ENCODE assay signal across 10 cellular contexts in genomic region chr3:113223831-113224240, GRCh38. TPM values are rescaled to one million over a fixed set of nuclear protein-coding genes. Genes with fewer than 3 reads are reported as not detected.
A peak's percentile ranks its signal among the peaks of the same experiment; 100 is the strongest.
DNase-seq lines count a peak whose midpoint lies in the region; ATAC-seq, FAIRE-seq and TF ChIP-seq lines count a peak whose summit lies in the region.
"Had no signal": no experiment of that assay in that cellular context is flagged by ENCODE, and none has a peak within 500 bp of the region (broad histone marks: within the 10 kb centered on the region; RNA-seq: fewer than 3 reads in every experiment).

No MANE protein-coding gene starts in this region.

- no peaks in the 10 kb centered on the region for H3K9me1 ChIP-seq in K562 (ENCODE audit: control insufficient read depth, insufficient read depth, low read length)

- peak; percentile 82 to 83 for ATAC-seq in activated T-cell treated with anti-CD3 and anti-CD28 coated beads, Interleukin-2, amount 50 U/mL, for 72 hours (replicated peaks in 1 of 2)
- ATAC-seq in HG03064 (IDR thresholded peaks at IDR 0.05; ENCODE audit: low read depth, unreplicated experiment) (peak; percentile 77), K562 (no peak)
- peak; percentile 74 for ATAC-seq in stimulated activated naive CD8-positive, alpha-beta T cell treated with anti-CD3 and anti-CD28 coated beads, Interleukin-15, Interleukin-2, amounts not matched to agents 100 U/mL and 50 U/mL, for 24 hours

- no peaks in the 10 kb centered on the region for H3K36me3 ChIP-seq in K562 (ENCODE audit: control insufficient read depth, insufficient read depth, low read length)

- no peak overlapping the region for H3K9ac ChIP-seq in K562 (ENCODE audit: insufficient read depth in 1 of 2, low read depth in 2 of 2, low read length in 2 of 2)

- H2AFZ ChIP-seq in K562 (ENCODE audit: low read depth, low read length): no peak overlapping the region

- in situ Hi-C loops in K562 (cut with MboI): no loop called here

- no peak for TF ChIP-seq POLR2A in K562 (conservative IDR thresholded peaks at IDR 0.05)

- no peaks in the 10 kb centered on the region for H3K9me3 Mint-ChIP-seq in activated T-cell treated with anti-CD3 and anti-CD28 coated beads, Interleukin-2, amount 50 U/mL, for 72 hours

- no peaks in the 10 kb centered on the region for H3K79me2 ChIP-seq in K562 (ENCODE audit: control insufficient read depth, insufficient read depth, low read length)

- FAIRE-seq in K562 (lab: Jason Lieb, UNC): no peak
- FAIRE-seq in RCC 7860 (lab: Jason Lieb, UNC): no peak
- FAIRE-seq: bronchial epithelial cell had no signal

- no peak for TF ChIP-seq RAD21 in K562 (CRISPR knock-in tag; conservative IDR thresholded peaks at IDR 0.05 in 1 of 2, IDR thresholded peaks at IDR 0.05 in 1 of 2)

- TF ChIP-seq EP300 in K562 (IDR thresholded peaks at IDR 0.05; ENCODE audit: low read length): no peak

- peak; percentile 28 to 50 for DNase-seq in activated T-cell treated with anti-CD3 and anti-CD28 coated beads, Interleukin-2, amount 50 U/mL, for 72 hours
- DNase-seq in activated T-cell treated with anti-CD3 and anti-CD28 coated beads for 4 hours (no peak), K562 (ENCODE audit: extremely low read depth in 1 of 4, low spot score in 3 of 4) (no peak), RCC 7860 (ENCODE audit: low spot score) (no peak), NCI-H524 (lab: John Stamatoyannopoulos, UW) (no peak), NCI-H2196 (lab: John Stamatoyannopoulos, UW; ENCODE audit: unreplicated experiment) (no peak)
- peak; percentile 52 for DNase-seq in stimulated activated naive CD8-positive, alpha-beta T cell treated with anti-CD3 and anti-CD28 coated beads, Interleukin-15, Interleukin-2, amounts not matched to agents 100 U/mL and 50 U/mL, for 24 hours

- H3K4me1 Mint-ChIP-seq in activated T-cell treated with anti-CD3 and anti-CD28 coated beads, Interleukin-2, amount 50 U/mL, for 72 hours (ENCODE audit: low read depth): peaks cover 10% of the 10 kb centered on the region

- H3K4me3 ChIP-seq in K562: no peak overlapping the region

- no peaks in the 10 kb centered on the region for H3K9me3 ChIP-seq in K562 (replicated peaks; ENCODE audit: control insufficient read depth, insufficient read depth, low read depth, low read length)

- H3K27me3 Mint-ChIP-seq in activated T-cell treated with anti-CD3 and anti-CD28 coated beads, Interleukin-2, amount 50 U/mL, for 72 hours (ENCODE audit: low read depth): peaks cover 27% of the 10 kb centered on the region

- peaks cover 6 to 28% of the 10 kb centered on the region in 2 experiments; a peak in 3 of 5 replicates for H3K27me3 ChIP-seq in K562 (ENCODE audit: control insufficient read depth in 2 of 2, insufficient read depth in 2 of 2, low read length in 2 of 2)

- no peak overlapping the region for H3K27ac Mint-ChIP-seq in activated T-cell treated with anti-CD3 and anti-CD28 coated beads, Interleukin-2, amount 50 U/mL, for 72 hours

- no peaks in the 10 kb centered on the region for H4K20me1 ChIP-seq in K562 (replicated peaks; ENCODE audit: control insufficient read depth, insufficient read depth, low read length)

- WGBS in K562 (ENCODE audit: insufficient coverage, low coverage, missing lambda C conversion rate): 3% methylated on average over 8 of the region's 15 CpGs

- no peaks in the 10 kb centered on the region; a peak in 1 of 5 replicates for H3K4me1 ChIP-seq in K562 (replicated peaks in 1 of 2; ENCODE audit: control insufficient read depth in 2 of 2, insufficient read depth in 2 of 2, low read length in 2 of 2)

- H3K36me3 Mint-ChIP-seq in activated T-cell treated with anti-CD3 and anti-CD28 coated beads, Interleukin-2, amount 50 U/mL, for 72 hours (ENCODE audit: insufficient read depth in 2 of 2): no peaks in the 10 kb centered on the region

- H3K4me2 ChIP-seq in K562 (ENCODE audit: insufficient read depth, low read length): no peak overlapping the region

- intact Hi-C loops in K562 (cut with micrococcal nuclease): no loop called here

- H3K4me3 Mint-ChIP-seq in activated T-cell treated with anti-CD3 and anti-CD28 coated beads, Interleukin-2, amount 50 U/mL, for 72 hours: peak overlapping the region; percentile 1 to 47

- TF ChIP-seq CTCF in K562 (IDR thresholded peaks at IDR 0.05 in 2 of 3, conservative IDR thresholded peaks at IDR 0.05 in 1 of 3; ENCODE audit: insufficient read depth in 2 of 3, low read depth in 1 of 3, low read length in 3 of 3): no peak

- CTCF ChIA-PET in K562 (lab: Yijun Ruan, JAX; ENCODE audit: low intra/inter-chr PET ratio): no interaction called here

- H3K27ac ChIP-seq in K562 (ENCODE audit: extremely low read depth, low read depth, low read length): no peak overlapping the region
- H3K27ac ChIP-seq: C4-2B had no signal

- no TSS peak for BruUV-seq in K562 (replicated peaks; lab: Mats Ljungman, UMichigan)

- POLR2A ChIA-PET in K562 (lab: Yijun Ruan, JAX): no interaction called here

TF ChIP-seq in K562, 482 proteins besides CTCF, POLR2A, EP300 and RAD21:
- TF ChIP-seq RFX5 (IDR thresholded peaks at IDR 0.05; ENCODE audit: low read depth, low read length) (no peak), GABPA (tag; conservative IDR thresholded peaks at IDR 0.05; ENCODE audit: low read depth) (peak; percentile 78), PRPF4 (IDR thresholded peaks at IDR 0.05; ENCODE audit: insufficient read depth, low read depth, low read length, poor library complexity, severe bottlenecking) (no peak), MTA1 (IDR thresholded peaks at IDR 0.05; ENCODE audit: borderline replicate concordance) (no peak)

RNA-seq across cellular contexts. Expression of gene BOC, which starts 12.5 kb away (rescaled TPM):
- total RNA-seq in activated T-cell treated with anti-CD3 and anti-CD28 coated beads, Interleukin-2, amount 50 U/mL, for 72 hours: under 1 TPM; 0.19 to 0.31 TPM
- not detected in 2 replicates for total RNA-seq in K562 (2011; cell fraction: chromatin; rRNA removed; ENCODE audit: low replicate concordance)
- total RNA-seq in K562 (2011; cell fraction: nucleolus; rRNA removed): not detected in 2 replicates
- total RNA-seq in K562 (2011; cell fraction: nucleoplasm; rRNA removed): not detected in 2 replicates
- total RNA-seq in K562 (2014; rRNA removed) (not detected in 2 replicates), K562 (2014; rRNA removed; fragmentation: Illumina TruSeq; extraction: Trizol) (not detected in 2 replicates), K562 (2015; rRNA removed; fragmentation: Illumina TruSeq; extraction: Trizol) (not detected in 2 replicates), K562 (2021) (not detected in 2 replicates)
- polyA plus RNA-seq in K562 (2011; rRNA removed) (not detected in 2 replicates), K562 (2014; fragmentation: Illumina TruSeq; extraction: Trizol) (not detected in 2 replicates), K562 (2014; fragmentation: Nextera tagmentation; extraction: Ambion mirVana) (not detected), K562 (2014; rRNA removed) (not detected in 2 replicates)
- polyA plus RNA-seq in K562 (2011; cell fraction: cytosol; rRNA removed): not detected in 2 replicates
- polyA plus RNA-seq in K562 (2011; cell fraction: nucleus; rRNA removed): not detected in 2 replicates
- polyA plus RNA-seq in K562 (2012): not detected in 2 replicates
- 0.12 TPM in 1 of 2 replicates, not detected in the other for polyA minus RNA-seq in K562 (2011; rRNA and poly(A)+ RNA removed)
- polyA minus RNA-seq in K562 (2011; cell fraction: cytosol; rRNA and poly(A)+ RNA removed): not detected in 2 replicates
- not detected in 2 replicates for polyA minus RNA-seq in K562 (2011; cell fraction: nucleus; rRNA and poly(A)+ RNA removed)

Comparison
In these comparisons a context has a peak if more than half of its experiments do, and no peak if none do; other contexts are left out.
1. DNase-seq: peak in activated T-cell treated with anti-CD3 and anti-CD28 coated beads, Interleukin-2, amount 50 U/mL, for 72 hours (2 of 2) and stimulated activated naive CD8-positive, alpha-beta T cell treated with anti-CD3 and anti-CD28 coated beads, Interleukin-15, Interleukin-2, amounts not matched to agents 100 U/mL and 50 U/mL, for 24 hours (single experiment); none in activated T-cell treated with anti-CD3 and anti-CD28 coated beads for 4 hours (single experiment), K562 (0 of 4), RCC 7860 (single experiment), NCI-H524 (0 of 2) and NCI-H2196 (single experiment).